1 cellular context compared by ENCODE assay signal in the genomic region with DNA sequence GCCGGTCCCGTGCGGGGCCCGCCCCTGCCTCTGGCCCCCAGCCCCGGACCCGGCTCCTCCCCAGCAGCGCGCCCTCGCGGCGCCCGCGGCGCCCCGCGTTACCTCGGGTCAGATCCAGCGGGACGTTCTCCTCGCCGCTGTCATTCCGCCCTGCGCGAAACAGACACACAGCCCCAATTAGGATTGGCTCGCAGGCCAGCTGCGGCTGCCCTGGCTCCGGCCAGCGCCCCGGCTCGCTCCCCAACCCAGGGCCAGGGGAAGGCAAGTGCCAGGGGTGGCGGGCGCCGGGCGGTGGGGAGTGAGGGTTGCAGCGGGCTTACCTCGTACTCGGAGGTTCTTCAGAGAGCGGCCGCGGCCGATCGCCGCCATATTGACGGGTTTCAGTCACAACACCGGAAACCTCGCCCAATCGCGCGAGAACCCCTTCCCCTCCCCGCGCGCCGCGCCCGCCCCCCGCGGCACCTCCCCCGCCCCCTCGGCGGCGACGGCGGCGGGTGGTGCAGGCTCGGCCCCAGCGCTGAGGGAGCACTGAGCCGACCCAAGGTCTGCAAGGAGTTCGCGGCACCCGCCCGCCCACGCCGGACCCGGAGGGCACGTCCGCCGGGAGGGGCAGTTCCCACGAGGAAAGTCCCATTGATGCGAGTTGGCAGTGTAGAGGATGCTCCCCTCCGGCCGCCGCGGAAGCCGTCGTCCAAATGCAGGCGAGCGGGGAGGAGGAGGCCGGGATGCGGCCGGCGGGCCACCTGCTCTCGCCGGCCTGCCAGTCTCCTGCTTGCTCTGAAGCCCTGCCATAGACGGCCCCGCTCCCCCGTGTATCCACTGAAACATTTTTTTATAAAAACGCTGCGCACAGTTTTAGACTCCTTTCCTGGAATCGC.
TF ChIP-seq lines count a peak whose summit lies in the region.

TSS of gene RICTOR (minus strand) at position 391 of the 878 bp plus-strand sequence. CDS start at position 369, 22 bp downstream.

TF ChIP-seq in K562, 482 proteins besides CTCF, POLR2A, EP300 and RAD21 (continued from another document and continues in another):
- peak; percentile 69 for TF ChIP-seq THAP12 (CRISPR knock-in tag; IDR thresholded peaks at IDR 0.05)
- 0 out of 2 replicates have a peak, but pooled peaks have one; percentile 33 for TF ChIP-seq ZC3H4 (CRISPR knock-in tag; IDR thresholded peaks at IDR 0.05; ENCODE audit: borderline replicate concordance)
- peak; percentile 60; the same call in 1 of the 2 replicates for TF ChIP-seq TGIF2 (CRISPR knock-in tag; IDR thresholded peaks at IDR 0.05)
- TF ChIP-seq ZBTB1 (CRISPR knock-in tag; IDR thresholded peaks at IDR 0.05; ENCODE audit: borderline replicate concordance, low read depth), result peak; percentile 51; the same call in 1 of the 2 replicates
- TF ChIP-seq RBM14 (IDR thresholded peaks at IDR 0.05; ENCODE audit: borderline replicate concordance, insufficient read depth, low read depth, low read length), result 0 out of 2 replicates have a peak, but pooled peaks have one; percentile 28
- TF ChIP-seq ZFX (CRISPR knock-in tag; IDR thresholded peaks at IDR 0.05), result peak; percentile 92
- TF ChIP-seq IRF1 (CRISPR knock-in tag; IDR thresholded peaks at IDR 0.05; ENCODE audit: borderline replicate concordance), result 0 out of 2 replicates have a peak, but pooled peaks have one; percentile 24
- TF ChIP-seq ZNF589 (CRISPR knock-in tag; IDR thresholded peaks at IDR 0.05; ENCODE audit: low read depth), result peak; percentile 58
- TF ChIP-seq MTA3 (IDR thresholded peaks at IDR 0.05; ENCODE audit: borderline replicate concordance), result peak; percentile 58
- TF ChIP-seq SUPT5H (IDR thresholded peaks at IDR 0.05), result peak; percentile 90
- no peak for TF ChIP-seq RFX1 (IDR thresholded peaks at IDR 0.05)
- TF ChIP-seq, protein P1, sequence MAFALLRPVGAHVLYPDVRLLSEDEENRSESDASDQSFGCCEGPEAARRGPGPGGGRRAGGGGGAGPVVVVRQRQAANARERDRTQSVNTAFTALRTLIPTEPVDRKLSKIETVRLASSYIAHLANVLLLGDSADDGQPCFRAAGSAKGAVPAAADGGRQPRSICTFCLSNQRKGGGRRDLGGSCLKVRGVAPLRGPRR (CRISPR knock-in tag; IDR thresholded peaks at IDR 0.05), result no peak
- TF ChIP-seq MECOM (CRISPR knock-in tag; IDR thresholded peaks at IDR 0.05), result 0 out of 2 replicates have a peak, but pooled peaks have one; percentile 47
- peak; percentile 44; the same call in 1 of the 2 replicates for TF ChIP-seq XRCC5 (IDR thresholded peaks at IDR 0.05; ENCODE audit: low read depth, low read length)
- peak in 1 of 2 experiments; percentile 56; a peak in 3 of 4 replicates for TF ChIP-seq NONO (IDR thresholded peaks at IDR 0.05; ENCODE audit: low read depth in 2 of 2, low read length in 1 of 2)
- no peak for TF ChIP-seq RBM22 (IDR thresholded peaks at IDR 0.05; ENCODE audit: low read depth, low read length, poor library complexity, severe bottlenecking)
- TF ChIP-seq, protein P2, sequence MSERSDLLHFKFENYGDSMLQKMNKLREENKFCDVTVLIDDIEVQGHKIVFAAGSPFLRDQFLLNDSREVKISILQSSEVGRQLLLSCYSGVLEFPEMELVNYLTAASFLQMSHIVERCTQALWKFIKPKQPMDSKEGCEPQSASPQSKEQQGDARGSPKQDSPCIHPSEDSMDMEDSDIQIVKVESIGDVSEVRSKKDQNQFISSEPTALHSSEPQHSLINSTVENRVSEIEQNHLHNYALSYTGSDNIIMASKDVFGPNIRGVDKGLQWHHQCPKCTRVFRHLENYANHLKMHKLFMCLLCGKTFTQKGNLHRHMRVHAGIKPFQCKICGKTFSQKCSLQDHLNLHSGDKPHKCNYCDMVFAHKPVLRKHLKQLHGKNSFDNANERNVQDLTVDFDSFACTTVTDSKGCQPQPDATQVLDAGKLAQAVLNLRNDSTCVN (CRISPR knock-in tag; IDR thresholded peaks at IDR 0.05), result peak; percentile 71; the same call in 1 of the 2 replicates
- peak; percentile 93 for TF ChIP-seq ZNF263 (CRISPR knock-in tag; IDR thresholded peaks at IDR 0.05; ENCODE audit: borderline replicate concordance)
- 0 out of 4 replicates have a peak, but pooled peaks of 1 of the 2 experiments have one; percentile 49 for TF ChIP-seq MLX (CRISPR knock-in tag; conservative IDR thresholded peaks at IDR 0.05)
- TF ChIP-seq PKNOX1 (IDR thresholded peaks at IDR 0.05), result no peak
- peak; percentile 90 for TF ChIP-seq RBFOX2 (IDR thresholded peaks at IDR 0.05; ENCODE audit: low read depth, low read length)
- 0 out of 2 replicates have a peak, but pooled peaks have one; percentile 22 for TF ChIP-seq RUNX1 (IDR thresholded peaks at IDR 0.05; ENCODE audit: low read depth)
- peak in 1 of 2 experiments; percentile 81; a peak in 2 of 4 replicates for TF ChIP-seq HDAC1 (IDR thresholded peaks at IDR 0.05)
- no peak for TF ChIP-seq NR2F6 (CRISPR knock-in tag; IDR thresholded peaks at IDR 0.05)
- peak; percentile 56; the same call in 1 of the 2 replicates for TF ChIP-seq TFAP4 (CRISPR knock-in tag; IDR thresholded peaks at IDR 0.05; ENCODE audit: borderline replicate concordance)
- peak; percentile 64 for TF ChIP-seq CXXC5 (CRISPR knock-in tag; IDR thresholded peaks at IDR 0.05)
- 0 out of 2 replicates have a peak, but pooled peaks have one; percentile 79 for TF ChIP-seq ZNF197 (CRISPR knock-in tag; IDR thresholded peaks at IDR 0.05; ENCODE audit: low read depth)
- TF ChIP-seq ZSCAN29 (IDR thresholded peaks at IDR 0.05), result 0 out of 2 replicates have a peak, but pooled peaks have one; percentile 28
- TF ChIP-seq TEAD4 (IDR thresholded peaks at IDR 0.05; ENCODE audit: low read length), result no peak
- no peak for TF ChIP-seq TEAD4 (CRISPR knock-in tag; IDR thresholded peaks at IDR 0.05; ENCODE audit: borderline replicate concordance)
- no peak for TF ChIP-seq XRCC4 (IDR thresholded peaks at IDR 0.05; ENCODE audit: extremely low read depth, insufficient read depth, insufficient read length)
- TF ChIP-seq, protein P3, sequence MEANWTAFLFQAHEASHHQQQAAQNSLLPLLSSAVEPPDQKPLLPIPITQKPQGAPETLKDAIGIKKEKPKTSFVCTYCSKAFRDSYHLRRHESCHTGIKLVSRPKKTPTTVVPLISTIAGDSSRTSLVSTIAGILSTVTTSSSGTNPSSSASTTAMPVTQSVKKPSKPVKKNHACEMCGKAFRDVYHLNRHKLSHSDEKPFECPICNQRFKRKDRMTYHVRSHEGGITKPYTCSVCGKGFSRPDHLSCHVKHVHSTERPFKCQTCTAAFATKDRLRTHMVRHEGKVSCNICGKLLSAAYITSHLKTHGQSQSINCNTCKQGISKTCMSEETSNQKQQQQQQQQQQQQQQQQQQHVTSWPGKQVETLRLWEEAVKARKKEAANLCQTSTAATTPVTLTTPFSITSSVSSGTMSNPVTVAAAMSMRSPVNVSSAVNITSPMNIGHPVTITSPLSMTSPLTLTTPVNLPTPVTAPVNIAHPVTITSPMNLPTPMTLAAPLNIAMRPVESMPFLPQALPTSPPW (CRISPR knock-in tag; IDR thresholded peaks at IDR 0.05), result peak; percentile 99
- TF ChIP-seq ZNF431 (CRISPR knock-in tag; IDR thresholded peaks at IDR 0.05), result peak; percentile 64; the same call in 1 of the 2 replicates
- peak; percentile 16; the same call in 1 of the 2 replicates for TF ChIP-seq HMBOX1 (IDR thresholded peaks at IDR 0.05)
- peak; percentile 91 for TF ChIP-seq SIN3B (IDR thresholded peaks at IDR 0.05; ENCODE audit: low read depth)
- peak; percentile 58 for TF ChIP-seq CCNT2 (IDR thresholded peaks at IDR 0.05; ENCODE audit: borderline replicate concordance, extremely low read depth, insufficient read length, low read depth, low read length)
- no peak for TF ChIP-seq SRSF3 (IDR thresholded peaks at IDR 0.05; ENCODE audit: insufficient read depth, low read length)
- TF ChIP-seq RBM25 (IDR thresholded peaks at IDR 0.05; ENCODE audit: low read depth, low read length, severe bottlenecking), result peak; percentile 54
- no peak for TF ChIP-seq SRSF1 (IDR thresholded peaks at IDR 0.05; ENCODE audit: low read depth, low read length)
- TF ChIP-seq SREBF1 (IDR thresholded peaks at IDR 0.05; ENCODE audit: borderline replicate concordance, low read depth, low read length), result no peak
- 0 out of 2 replicates have a peak, but pooled peaks have one; percentile 14 for TF ChIP-seq ZNF57 (CRISPR knock-in tag; IDR thresholded peaks at IDR 0.05)
- 0 out of 2 replicates have a peak, but pooled peaks have one; percentile 49 for TF ChIP-seq ZNF41 (CRISPR knock-in tag; conservative IDR thresholded peaks at IDR 0.05)
- TF ChIP-seq NFE2 (IDR thresholded peaks at IDR 0.05; ENCODE audit: low read depth), result no peak
- TF ChIP-seq POLR2G (IDR thresholded peaks at IDR 0.05; ENCODE audit: low read depth, low read length), result peak; percentile 95
- 0 out of 2 replicates have a peak, but pooled peaks have one; percentile 12 for TF ChIP-seq ZNF766 (CRISPR knock-in tag; conservative IDR thresholded peaks at IDR 0.05)
- 0 out of 2 replicates have a peak, but pooled peaks have one; percentile 4 for TF ChIP-seq GMEB1 (CRISPR knock-in tag; IDR thresholded peaks at IDR 0.05)
- peak; percentile 68; the same call in 1 of the 2 replicates for TF ChIP-seq MAX (CRISPR knock-in tag; IDR thresholded peaks at IDR 0.05)
- TF ChIP-seq MYC (IDR thresholded peaks at IDR 0.05; ENCODE audit: low read depth, low read length), result no peak
- TF ChIP-seq MYC (CRISPR knock-in tag; IDR thresholded peaks at IDR 0.05; ENCODE audit: borderline replicate concordance, low read depth), result 0 out of 2 replicates have a peak, but pooled peaks have one; percentile 6
- no peak for TF ChIP-seq BMI1 (IDR thresholded peaks at IDR 0.05; ENCODE audit: low read length)
